11 cellular contexts compared by ENCODE assay signal in genomic region chr2:26609839-26610277, GRCh38. TPM values are rescaled to one million over a fixed set of nuclear protein-coding genes. Genes with fewer than 3 reads are reported as not detected.
DNase-seq lines count a peak whose midpoint lies in the region; ATAC-seq and TF ChIP-seq lines count a peak whose summit lies in the region.
"Had no signal": no experiment of that assay in that cellular context is flagged by ENCODE, and none has a peak within 500 bp of the region (broad histone marks: within the 10 kb centered on the region; RNA-seq: fewer than 3 reads in every experiment).

No MANE protein-coding gene starts in this region.

- no peaks in the 10 kb centered on the region for H3K9me3 Mint-ChIP-seq in stimulated activated naive B cell treated with anti-CD40 and anti-IgM and Interleukin-4, amounts not matched to agents 10 μg/mL and 1 μg/mL and 100 μg/mL, for 72 hours

- H3K27me3 Mint-ChIP-seq in stimulated activated naive B cell treated with anti-CD40 and anti-IgM and Interleukin-4, amounts not matched to agents 10 μg/mL and 1 μg/mL and 100 μg/mL, for 72 hours: no peaks in the 10 kb centered on the region

- peak; percentile 62 for DNase-seq in activated CD8-positive, alpha-beta memory T cell treated with anti-CD3 and anti-CD28 coated beads for 24 hours
- no peak for DNase-seq in activated CD8-positive, alpha-beta memory T cell treated with anti-CD3 and anti-CD28 coated beads, Interleukin-2, amount 50 U/mL, for 4 hours
- DNase-seq in left kidney (ENCODE audit: low read depth, low spot score) (peak; percentile 72), NOMO-1 treated with DMSO at 0.1 percent for 48 hours (lab: John Stamatoyannopoulos, UW; ENCODE audit: unreplicated experiment) (no peak), NCI-H526 treated with DMSO at 0.1 percent for 48 hours (lab: John Stamatoyannopoulos, UW) (no peak)
- DNase-seq in stimulated activated naive B cell treated with anti-CD40 and anti-IgM and Interleukin-4, amounts not matched to agents 10 μg/mL and 1 μg/mL and 100 μg/mL, for 72 hours: no peak
- DNase-seq: amniotic stem cell, GF-D8 had no signal

- ATAC-seq in stimulated activated naive B cell treated with anti-CD40 and anti-IgM and Interleukin-4, amounts not matched to agents 10 μg/mL and 1 μg/mL and 100 μg/mL, for 72 hours (replicated peaks): peak; percentile 74 to 79
- no peak for ATAC-seq in HG03442 (IDR thresholded peaks at IDR 0.05; ENCODE audit: unreplicated experiment)
- ATAC-seq: K562 had no signal

- peak overlapping the region in 1 of 2 donors; percentile 73 for H3K4me3 Mint-ChIP-seq in stimulated activated naive B cell treated with anti-CD40 and anti-IgM and Interleukin-4, amounts not matched to agents 10 μg/mL and 1 μg/mL and 100 μg/mL, for 72 hours

- H3K36me3 Mint-ChIP-seq in stimulated activated naive B cell treated with anti-CD40 and anti-IgM and Interleukin-4, amounts not matched to agents 10 μg/mL and 1 μg/mL and 100 μg/mL, for 72 hours: no peaks in the 10 kb centered on the region

- H3K27ac Mint-ChIP-seq in stimulated activated naive B cell treated with anti-CD40 and anti-IgM and Interleukin-4, amounts not matched to agents 10 μg/mL and 1 μg/mL and 100 μg/mL, for 72 hours: peak overlapping the region; percentile 80

- peaks cover 15 to 22% of the 10 kb centered on the region in 2 donors for H3K4me1 Mint-ChIP-seq in stimulated activated naive B cell treated with anti-CD40 and anti-IgM and Interleukin-4, amounts not matched to agents 10 μg/mL and 1 μg/mL and 100 μg/mL, for 72 hours

TF ChIP-seq in PFSK-1, 5 proteins besides CTCF, POLR2A, EP300 and RAD21:
- no peak for TF ChIP-seq SIN3A (IDR thresholded peaks at IDR 0.05; ENCODE audit: borderline replicate concordance, insufficient read depth, low read length)
- TF ChIP-seq FOXP2 (optimal IDR thresholded peaks at IDR 0.05; ENCODE audit: borderline replicate concordance, extremely low read depth, extremely low read length, insufficient read depth): peak; percentile 100

RNA-seq across cellular contexts. Expression of gene CIB4, which starts 31.3 kb away (rescaled TPM):
- not detected for polyA plus RNA-seq in PFSK-1 (2012; ENCODE audit: insufficient read length, low read depth)
- polyA plus RNA-seq: K562 had no signal

Comparison
In these comparisons a context has a peak if more than half of its experiments do, and no peak if none do; other contexts are left out.
1. DNase-seq: peak in activated CD8-positive, alpha-beta memory T cell treated with anti-CD3 and anti-CD28 coated beads for 24 hours (single experiment) and left kidney (single experiment); none in activated CD8-positive, alpha-beta memory T cell treated with anti-CD3 and anti-CD28 coated beads, Interleukin-2, amount 50 U/mL, for 4 hours (single experiment), stimulated activated naive B cell treated with anti-CD40 and anti-IgM and Interleukin-4, amounts not matched to agents 10 μg/mL and 1 μg/mL and 100 μg/mL, for 72 hours (single experiment), NOMO-1 treated with DMSO at 0.1 percent for 48 hours (single experiment) and NCI-H526 treated with DMSO at 0.1 percent for 48 hours (single experiment).